In genomic region chr11:67391304-67392181, GRCh38 we compare ENCODE assay signal across 8 cellular contexts. TPM values are rescaled to one million over a fixed set of nuclear protein-coding genes. Genes with fewer than 3 reads are reported as not detected.
DNase-seq lines count a peak whose midpoint lies in the region; ATAC-seq, FAIRE-seq and TF ChIP-seq lines count a peak whose summit lies in the region.

RAD9A (plus strand) TSS chr11:67391986; CDS start chr11:67392045, 59 bp downstream.

- no peaks in the 10 kb centered on the region for H3K27me3 ChIP-seq in SU-DHL-6 (ENCODE audit: low read length)
- H3K27me3 ChIP-seq in pancreas: no peaks in the 10 kb centered on the region
- H3K27me3 ChIP-seq in thyroid gland: no peaks in the 10 kb centered on the region

- DNase-seq in G401 (ENCODE audit: low spot score): peak; percentile 93
- peak; percentile 95 for DNase-seq in NCI-H1105 treated with DMSO at 0.1 percent for 48 hours (lab: John Stamatoyannopoulos, UW)
- peak; percentile 94 for DNase-seq in activated naive CD8-positive, alpha-beta T cell treated with anti-CD3 and anti-CD28 coated beads for 36 hours
- DNase-seq in Right ventricle myocardium inferior (ENCODE audit: missing footprints): peak; percentile 99
- DNase-seq in pancreas: peak; percentile 93 to 98 (median 96)
- peak; percentile 96 to 97 for DNase-seq in thyroid gland

- intact Hi-C loops in Right ventricle myocardium inferior (cut with DNase I) (loop anchor here (2.0 kb wide), 1 partner anchor 115 kb away; no protein-coding TSS in a partner anchor), pancreas (cut with DNase I) (no loop called here), thyroid gland (cut with DNase I) (loop anchor here (5.0 to 10.0 kb wide), 2 partner anchors 73 to 116 kb away; partner anchors contain the start of genes CDK2AP2, PITPNM1 and TMEM134)

- H3K9me3 Mint-ChIP-seq in activated naive CD8-positive, alpha-beta T cell treated with anti-CD3 and anti-CD28 coated beads for 36 hours: no peaks in the 10 kb centered on the region

- H2AFZ ChIP-seq in SU-DHL-6 (ENCODE audit: low read depth, low read length, severe bottlenecking): peak within 1 kb of the TSS; percentile 83

- no peaks in the 10 kb centered on the region for H3K27me3 Mint-ChIP-seq in activated naive CD8-positive, alpha-beta T cell treated with anti-CD3 and anti-CD28 coated beads for 36 hours

- FAIRE-seq in pancreas (lab: Jason Lieb, UNC): no peak

- H3K36me3 ChIP-seq in SU-DHL-6 (ENCODE audit: low read length) (no peaks in the 10 kb centered on the region), pancreas (no peaks in the 10 kb centered on the region), thyroid gland (no peaks in the 10 kb centered on the region)

- no peak for TF ChIP-seq CTCF in SU-DHL-6 (IDR thresholded peaks at IDR 0.05; ENCODE audit: insufficient read depth, low read length, poor library complexity, severe bottlenecking)
- TF ChIP-seq CTCF in pancreas (IDR thresholded peaks at IDR 0.05): no peak
- peak in 1 of 6 experiments; percentile 30 for TF ChIP-seq CTCF in thyroid gland (IDR thresholded peaks at IDR 0.05)

- no peaks in the 10 kb centered on the region for H4K20me1 ChIP-seq in SU-DHL-6 (ENCODE audit: low read depth, low read length)

- ATAC-seq in HG02571 (IDR thresholded peaks at IDR 0.05; ENCODE audit: unreplicated experiment): peak; percentile 61
- ATAC-seq in Right ventricle myocardium inferior: peak; percentile 89
- ATAC-seq in pancreas: peak; percentile 83 to 93 (median 90)

- H3K9ac ChIP-seq in SU-DHL-6 (ENCODE audit: low read length): peak within 1 kb of the TSS; percentile 87

- no peaks in the 10 kb centered on the region for H3F3A ChIP-seq in SU-DHL-6 (ENCODE audit: insufficient read depth)

- H3K9me3 ChIP-seq in SU-DHL-6 (ENCODE audit: insufficient read depth, low read length) (no peaks in the 10 kb centered on the region), pancreas (no peaks in the 10 kb centered on the region), thyroid gland (no peaks in the 10 kb centered on the region)

- peaks cover 26% of the 10 kb centered on the region for H3K4me1 Mint-ChIP-seq in activated naive CD8-positive, alpha-beta T cell treated with anti-CD3 and anti-CD28 coated beads for 36 hours

- 0 to 1% methylated on average over 65 to 75 of the region's 75 CpGs for WGBS in pancreas, 2 donors
- whole genome bisulfite sequencing in thyroid gland, 2 donors: 0% methylated on average over 16 to 29 of the region's 75 CpGs

- peaks cover 7% of the 10 kb centered on the region for H3K36me3 Mint-ChIP-seq in activated naive CD8-positive, alpha-beta T cell treated with anti-CD3 and anti-CD28 coated beads for 36 hours

- H3K27ac ChIP-seq in SU-DHL-6 (ENCODE audit: low read depth, low read length): peak within 1 kb of the TSS; percentile 36
- peak within 1 kb of the TSS; percentile 46 to 80 (median 76) for H3K27ac ChIP-seq in pancreas
- H3K27ac ChIP-seq in thyroid gland: peak within 1 kb of the TSS; percentile 7 to 79 (median 66)

- peak within 1 kb of the TSS; percentile 75 for H3K27ac Mint-ChIP-seq in activated naive CD8-positive, alpha-beta T cell treated with anti-CD3 and anti-CD28 coated beads for 36 hours

- no peaks in the 10 kb centered on the region for H3K9me2 ChIP-seq in SU-DHL-6 (replicated peaks; ENCODE audit: insufficient read depth, low read length)

- H3K4me3 ChIP-seq in SU-DHL-6 (ENCODE audit: insufficient read depth, low read length, poor library complexity, severe bottlenecking) (peak within 1 kb of the TSS; percentile 81), pancreas (peak within 1 kb of the TSS; percentile 70 to 88 (median 82)), thyroid gland (replicated peaks in 1 of 3) (peak within 1 kb of the TSS; percentile 65 to 88 (median 77))

- H3K4me1 ChIP-seq in pancreas (peaks cover 0 to 9% (median 0%) of the 10 kb centered on the region in 3 donors), thyroid gland (peaks cover 4 to 20% of the 10 kb centered on the region in 2 donors)

- peak within 1 kb of the TSS; percentile 92 for H3K4me3 Mint-ChIP-seq in activated naive CD8-positive, alpha-beta T cell treated with anti-CD3 and anti-CD28 coated beads for 36 hours

- peaks cover 10% of the 10 kb centered on the region for H3K79me2 ChIP-seq in SU-DHL-6 (ENCODE audit: insufficient read depth, low read length)

- TF ChIP-seq POLR2A in thyroid gland (IDR thresholded peaks at IDR 0.05): peak in 1 of 2 donors; percentile 73

- H3K4me2 ChIP-seq in SU-DHL-6 (ENCODE audit: low read depth, low read length, poor library complexity, severe bottlenecking): peak within 1 kb of the TSS; percentile 84

- in situ Hi-C loops in G401 (cut with HindIII; ENCODE audit: low sequenced_read_pairs): no loop called here

RNA-seq across cellular contexts. Expression of gene RAD9A, which starts in this region (rescaled TPM):
- 20.3 and 38.1 TPM in 2 replicates for total RNA-seq in G401 (2014; rRNA removed; shearing (Covaris generic))
- 10 to 100 TPM; 31.2 to 33.7 TPM for total RNA-seq in activated naive CD8-positive, alpha-beta T cell treated with anti-CD3 and anti-CD28 coated beads for 36 hours
- 6.9 TPM for total RNA-seq in Right ventricle myocardium inferior
- total RNA-seq in pancreas: 10 to 100 TPM in 5 of 6 donors, 1 to 10 TPM in 1; 9.4 to 18.0 (median 12.8) TPM
- polyA plus RNA-seq in pancreas: 10 to 100 TPM; 39.8 to 45.2 TPM
- 10 to 100 TPM; 22.7 to 38.0 (median 31.0) TPM for total RNA-seq in thyroid gland

Comparison
In these comparisons a context has a peak if more than half of its experiments do, and no peak if none do; other contexts are left out.
1. Peak in every context shown above with its lines: DNase-seq, ATAC-seq, H3K4me3 ChIP-seq and H3K27ac ChIP-seq.
2. intact Hi-C loops: an anchor here in Right ventricle myocardium inferior (2.0 kb wide) and thyroid gland (5.0 to 10.0 kb wide); none called in pancreas.